Comparison of ENCODE assay signal across 10 cellular contexts in genomic region chr2:65357959-65358294, GRCh38.
A peak's percentile ranks its signal among the peaks of the same experiment; 100 is the strongest.
DNase-seq lines count a peak whose midpoint lies in the region; ATAC-seq and TF ChIP-seq lines count a peak whose summit lies in the region.
"Had no signal": no experiment of that assay in that cellular context is flagged by ENCODE, and none has a peak within 500 bp of the region (broad histone marks: within the 10 kb centered on the region; RNA-seq: fewer than 3 reads in every experiment).

No MANE protein-coding gene starts in this region.

- H3K4me1 ChIP-seq in MM.1S (ENCODE audit: low read length): peaks cover 50% of the 10 kb centered on the region
- H3K4me1 ChIP-seq in smooth muscle cell (ENCODE audit: low read depth): peaks cover 51% of the 10 kb centered on the region
- no peaks in the 10 kb centered on the region for H3K4me1 ChIP-seq in prostate gland (replicated peaks)

- H4K20me1 ChIP-seq in MM.1S (ENCODE audit: insufficient read depth, low read length) (no peaks in the 10 kb centered on the region; the same call in 1 of the 2 replicates), smooth muscle cell (ENCODE audit: low read depth) (peaks cover 77% of the 10 kb centered on the region)

- H3K9me2 ChIP-seq in MM.1S (replicated peaks; ENCODE audit: insufficient read depth, low read length): no peaks in the 10 kb centered on the region

- CTCF ChIA-PET in activated CD4-positive, alpha-beta T cell treated with anti-CD3 and anti-CD28 coated beads for 36 hours (lab: Charles Lee): interaction anchor here (0.9 to 1.8 kb wide), 5 partner anchors 18 to 132 kb away, joined by 3 to 5 read pairs (median 4); no protein-coding TSS in a partner anchor

- no peaks in the 10 kb centered on the region for H3K9me3 Mint-ChIP-seq in activated CD4-positive, alpha-beta T cell treated with anti-CD3 and anti-CD28 coated beads for 36 hours (ENCODE audit: low read depth)

- H3K4me3 ChIP-seq in MM.1S (ENCODE audit: low read length): peak overlapping the region; percentile 46; the same call in 1 of the 2 replicates
- no peak overlapping the region for H3K4me3 ChIP-seq in smooth muscle cell
- H3K4me3 ChIP-seq in MG63: no peak overlapping the region
- H3K4me3 ChIP-seq in prostate gland: no peak overlapping the region

- no peaks in the 10 kb centered on the region for H3K36me3 Mint-ChIP-seq in activated CD4-positive, alpha-beta T cell treated with anti-CD3 and anti-CD28 coated beads for 36 hours (ENCODE audit: low read depth)

- no peak for TF ChIP-seq CTCF in MM.1S (IDR thresholded peaks at IDR 0.05; ENCODE audit: low read length)
- no peak for TF ChIP-seq CTCF in smooth muscle cell (IDR thresholded peaks at IDR 0.05; ENCODE audit: borderline replicate concordance, insufficient read depth, poor library complexity, severe bottlenecking)
- no peak for TF ChIP-seq CTCF in prostate gland (IDR thresholded peaks at IDR 0.05)

- H2AFZ ChIP-seq in MM.1S (ENCODE audit: low read length) (no peak overlapping the region), smooth muscle cell (ENCODE audit: low read depth) (no peak overlapping the region)

- H3K36me3 ChIP-seq in MM.1S (replicated peaks; ENCODE audit: insufficient read depth, low read length): no peaks in the 10 kb centered on the region
- no peaks in the 10 kb centered on the region for H3K36me3 ChIP-seq in smooth muscle cell (ENCODE audit: low read depth)
- H3K36me3 ChIP-seq in MG63: no peaks in the 10 kb centered on the region
- no peaks in the 10 kb centered on the region for H3K36me3 ChIP-seq in prostate gland

- H3K4me2 ChIP-seq in MM.1S (ENCODE audit: low read depth, low read length) (peak overlapping the region; percentile 93), smooth muscle cell (peak overlapping the region; percentile 77)

- H3K27ac ChIP-seq in MM.1S (ENCODE audit: low read length) (peak overlapping the region; percentile 92), smooth muscle cell (ENCODE audit: low read depth) (peak overlapping the region; percentile 98), prostate gland (no peak overlapping the region)

- POLR2A ChIA-PET in activated CD4-positive, alpha-beta T cell treated with anti-CD3 and anti-CD28 coated beads for 36 hours (lab: Charles Lee): interaction anchor here (0.7 kb wide), 1 partner anchor 73 kb away, joined by 3 read pairs; no protein-coding TSS in a partner anchor

- intact Hi-C loops in activated CD4-positive, alpha-beta T cell treated with anti-CD3 and anti-CD28 coated beads for 36 hours (cut with DNase I, micrococcal nuclease): loop anchor here (1.0 to 10.0 kb wide), 6 partner anchors 36 to 197 kb away; no protein-coding TSS in a partner anchor
- intact Hi-C loops in prostate gland (cut with DNase I): no loop called here

- peaks cover 90% of the 10 kb centered on the region for H3K79me2 ChIP-seq in MM.1S (ENCODE audit: low read length)
- H3K79me2 ChIP-seq in smooth muscle cell (ENCODE audit: low read depth): peaks cover 69% of the 10 kb centered on the region

- H3K9ac ChIP-seq in MM.1S (ENCODE audit: low read length) (peak overlapping the region; percentile 63), smooth muscle cell (ENCODE audit: low read depth) (peak overlapping the region; percentile 65)

- peak; percentile 77 for ATAC-seq in activated CD4-positive, alpha-beta T cell treated with anti-CD3 and anti-CD28 coated beads for 36 hours
- peak; percentile 75 for ATAC-seq in HG02642 (IDR thresholded peaks at IDR 0.05; ENCODE audit: poor library complexity, unreplicated experiment)
- ATAC-seq: left ventricle myocardium superior had no signal

- H3K9me3 ChIP-seq in MM.1S (replicated peaks; ENCODE audit: insufficient read depth, low read length) (no peaks in the 10 kb centered on the region), smooth muscle cell (replicated peaks; ENCODE audit: low read depth) (no peaks in the 10 kb centered on the region), MG63 (no peaks in the 10 kb centered on the region), prostate gland (no peaks in the 10 kb centered on the region)

- no peak for DNase-seq in activated CD4-positive, alpha-beta T cell treated with anti-CD3 and anti-CD28 coated beads for 36 hours
- no peak for DNase-seq in activated CD4-positive, alpha-beta T cell treated with anti-CD3 and anti-CD28 coated beads, Interleukin-2, amount 50 U/mL, for 4 hours
- peak; percentile 85 for DNase-seq in MM.1S
- DNase-seq in smooth muscle cell (lab: John Stamatoyannopoulos, UW; ENCODE audit: unreplicated experiment): no peak
- DNase-seq in MG63: no peak
- DNase-seq in stimulated activated CD4-positive, alpha-beta T cell treated with anti-CD3 and anti-CD28 coated beads, Interleukin-15, amount 100 ng/mL, for 24 hours: no peak
- no peak for DNase-seq in prostate gland (ENCODE audit: low spot score)
- DNase-seq: effector CD8-positive, alpha-beta T cell; left ventricle myocardium superior had no signal

- H3K27me3 ChIP-seq in MM.1S (replicated peaks; ENCODE audit: insufficient read depth, low read length) (no peaks in the 10 kb centered on the region), smooth muscle cell (ENCODE audit: low read depth) (no peaks in the 10 kb centered on the region), MG63 (no peaks in the 10 kb centered on the region), prostate gland (replicated peaks; ENCODE audit: insufficient read depth) (no peaks in the 10 kb centered on the region)

- TF ChIP-seq POLR2A in prostate gland (IDR thresholded peaks at IDR 0.05): no peak

- peaks cover 29% of the 10 kb centered on the region for H3F3A ChIP-seq in MM.1S (ENCODE audit: insufficient read depth, low read length)
- peaks cover 42% of the 10 kb centered on the region for H3F3A ChIP-seq in smooth muscle cell (ENCODE audit: low read depth)

- H3K27me3 Mint-ChIP-seq in activated CD4-positive, alpha-beta T cell treated with anti-CD3 and anti-CD28 coated beads for 36 hours: peaks cover 5% of the 10 kb centered on the region

- H3K4me3 Mint-ChIP-seq in activated CD4-positive, alpha-beta T cell treated with anti-CD3 and anti-CD28 coated beads for 36 hours: no peak overlapping the region

- peaks cover 26% of the 10 kb centered on the region for H3K4me1 Mint-ChIP-seq in activated CD4-positive, alpha-beta T cell treated with anti-CD3 and anti-CD28 coated beads for 36 hours

- H3K27ac Mint-ChIP-seq in activated CD4-positive, alpha-beta T cell treated with anti-CD3 and anti-CD28 coated beads for 36 hours: no peak overlapping the region

Comparison
In these comparisons a context has a peak if more than half of its experiments do, and no peak if none do; other contexts are left out.
1. H3K27ac ChIP-seq: peak in MM.1S (single experiment) and smooth muscle cell (single experiment); none in prostate gland (0 of 2).